ENCODE assay signal across 20 cellular contexts in genomic region chr12:32336261-32336660, GRCh38.
DNase-seq lines count a peak whose midpoint lies in the region; ATAC-seq, FAIRE-seq and TF ChIP-seq lines count a peak whose summit lies in the region.
"Had no signal": no experiment of that assay in that cellular context is flagged by ENCODE, and none has a peak within 500 bp of the region (broad histone marks: within the 10 kb centered on the region; RNA-seq: fewer than 3 reads in every experiment).

No MANE protein-coding gene starts in this region.

- in situ Hi-C loops in GM23248 (cut with MboI): no loop called here

- H2AFZ ChIP-seq in GM23248: no peak overlapping the region
- H2AFZ ChIP-seq: GM23338 had no signal

- no peak for TF ChIP-seq CTCF in fibroblast of mammary gland (conservative IDR thresholded peaks at IDR 0.05; ENCODE audit: control insufficient read depth, insufficient read depth, low read depth, low read length)

- H4K20me1 ChIP-seq in GM23248 (ENCODE audit: insufficient read depth): no peaks in the 10 kb centered on the region

- FAIRE-seq in islet of Langerhans (lab: Jason Lieb, UNC): peak; percentile 9
- FAIRE-seq: D721Med, G401.6, GM12891, GM19239, H54, HepG2 had no signal

- no peak overlapping the region for H3K27ac ChIP-seq in GM23248
- H3K27ac ChIP-seq: C4-2B had no signal

- no peaks in the 10 kb centered on the region for H3F3A ChIP-seq in GM23248 (ENCODE audit: insufficient read depth)

- no peak overlapping the region for H3K4me2 ChIP-seq in GM23248 (ENCODE audit: unreplicated experiment)
- H3K4me2 ChIP-seq: GM23338 had no signal

- H3K9me2 ChIP-seq in GM23248 (ENCODE audit: insufficient read depth): no peaks in the 10 kb centered on the region

- no peaks in the 10 kb centered on the region for H3K4me1 ChIP-seq in GM23248 (ENCODE audit: insufficient read depth)

- H3K79me2 ChIP-seq in GM23248 (ENCODE audit: insufficient read depth): 0 out of 2 replicates have a peak, but pooled peaks cover 4% of the 10 kb centered on the region

- H3K9ac ChIP-seq in GM23248: no peak overlapping the region

- WGBS in GM23248 (ENCODE audit: low coverage in 1 of 2, low lambda C conversion rate in 2 of 2, missing lambda C conversion rate in 2 of 2), 2 experiments: 93% methylated on average over 4 of the region's 4 CpGs

- ATAC-seq in HG02884 (IDR thresholded peaks at IDR 0.05; ENCODE audit: unreplicated experiment): no peak
- ATAC-seq: GM23338, HCT116, HepG2 had no signal

- H3K9me3 ChIP-seq in GM23248 (ENCODE audit: low read depth): no peaks in the 10 kb centered on the region
- H3K9me3 ChIP-seq: Caco-2 had no signal

- DNase-seq in GM23248 (peak; percentile 5), MV-4-11 (lab: John Stamatoyannopoulos, UW) (peak; percentile 26), fibroblast of mammary gland (ENCODE audit: low read depth) (peak; percentile 12), NCI-H524 treated with DMSO at 0.1 percent for 48 hours (lab: John Stamatoyannopoulos, UW) (no peak), iPS-NIHi7 (ENCODE audit: extremely low spot score) (no peak)
- DNase-seq: ACHN; Caco-2; CD4-positive, alpha-beta T cell; HFFc6 had no signal

- H3K27me3 ChIP-seq in GM23248 (replicated peaks; ENCODE audit: insufficient read depth): no peaks in the 10 kb centered on the region

- peaks cover 51% of the 10 kb centered on the region for H3K36me3 ChIP-seq in GM23248 (ENCODE audit: low read depth)

- H3K4me3 ChIP-seq in GM23248 (no peak overlapping the region), fibroblast of mammary gland (ENCODE audit: control insufficient read depth, low read depth, low read length) (no peak overlapping the region)
- H3K4me3 ChIP-seq: GM23338 had no signal

Comparison
In these comparisons a context has a peak if more than half of its experiments do, and no peak if none do; other contexts are left out.
1. DNase-seq: peak in GM23248 (single experiment), MV-4-11 (single experiment) and fibroblast of mammary gland (single experiment); none in NCI-H524 treated with DMSO at 0.1 percent for 48 hours (single experiment) and iPS-NIHi7 (single experiment).